In genomic region chr17:82320956-82321927, GRCh38 we compare ENCODE assay signal across 1 cellular context.
TF ChIP-seq lines count a peak whose summit lies in the region.

No MANE protein-coding gene starts in this region.

TF ChIP-seq in HepG2, 621 proteins besides CTCF, POLR2A, EP300 and RAD21 (continued from another document and continues in another):
- TF ChIP-seq SIX1 (CRISPR knock-in tag; IDR thresholded peaks at IDR 0.05; ENCODE audit: borderline replicate concordance) (no peak), U2AF1 (optimal IDR thresholded peaks at IDR 0.05; ENCODE audit: low read depth, low read length) (no peak), SP1 (IDR thresholded peaks at IDR 0.05) (no peak), SP1 (CRISPR knock-in tag; IDR thresholded peaks at IDR 0.05) (no peak), ZNF530 (CRISPR knock-in tag; IDR thresholded peaks at IDR 0.05; ENCODE audit: low read depth) (no peak), LRRFIP1 (CRISPR knock-in tag; conservative IDR thresholded peaks at IDR 0.05) (no peak), HDAC2 (CRISPR knock-in tag; IDR thresholded peaks at IDR 0.05) (peak; percentile 32; the same call in 1 of the 2 replicates), ZNF770 (CRISPR knock-in tag; IDR thresholded peaks at IDR 0.05) (0 out of 2 replicates have a peak, but pooled peaks have one; percentile 29), NPAS2 (CRISPR knock-in tag; IDR thresholded peaks at IDR 0.05; ENCODE audit: borderline replicate concordance) (no peak), KMT2B (CRISPR knock-in tag; IDR thresholded peaks at IDR 0.05) (no peak), MXD4 (CRISPR knock-in tag; IDR thresholded peaks at IDR 0.05) (peak; percentile 36; the same call in 1 of the 2 replicates), TARDBP (CRISPR knock-in tag; IDR thresholded peaks at IDR 0.05) (no peak; the same call in 1 of the 2 replicates), RXRB (CRISPR knock-in tag; IDR thresholded peaks at IDR 0.05; ENCODE audit: borderline replicate concordance) (no peak), ZNF788 (CRISPR knock-in tag; IDR thresholded peaks at IDR 0.05; ENCODE audit: borderline replicate concordance) (peak; percentile 29; the same call in 1 of the 2 replicates), SAFB2 (CRISPR knock-in tag; IDR thresholded peaks at IDR 0.05; ENCODE audit: borderline replicate concordance, low read depth) (0 out of 2 replicates have a peak, but pooled peaks have one; percentile 47), HNRNPH1 (optimal IDR thresholded peaks at IDR 0.05; ENCODE audit: low read depth, low read length) (peak; percentile 8), ZSCAN25 (CRISPR knock-in tag; IDR thresholded peaks at IDR 0.05) (no peak; the same call in 1 of the 2 replicates), ARNTL (CRISPR knock-in tag; IDR thresholded peaks at IDR 0.05) (peak; percentile 59), UBTF (CRISPR knock-in tag; IDR thresholded peaks at IDR 0.05) (peak; percentile 27; the same call in 1 of the 2 replicates), SMAD3 (CRISPR knock-in tag; IDR thresholded peaks at IDR 0.05) (no peak), ZBTB38 (CRISPR knock-in tag; IDR thresholded peaks at IDR 0.05) (peak; percentile 67), SCMH1 (CRISPR knock-in tag; IDR thresholded peaks at IDR 0.05; ENCODE audit: borderline replicate concordance) (no peak), POGK (CRISPR knock-in tag; conservative IDR thresholded peaks at IDR 0.05) (no peak; the same call in 1 of the 2 replicates), CC2D1A (CRISPR knock-in tag; IDR thresholded peaks at IDR 0.05) (no peak), HMG20A (CRISPR knock-in tag; IDR thresholded peaks at IDR 0.05; ENCODE audit: borderline replicate concordance) (no peak), PRDM4 (CRISPR knock-in tag; IDR thresholded peaks at IDR 0.05; ENCODE audit: borderline replicate concordance) (no peak), MLLT10 (CRISPR knock-in tag; IDR thresholded peaks at IDR 0.05) (no peak), ZKSCAN5 (CRISPR knock-in tag; IDR thresholded peaks at IDR 0.05) (no peak), ZNF766 (CRISPR knock-in tag; IDR thresholded peaks at IDR 0.05; ENCODE audit: borderline replicate concordance) (no peak), ZNF619 (CRISPR knock-in tag; IDR thresholded peaks at IDR 0.05) (no peak), ZNF10 (CRISPR knock-in tag; IDR thresholded peaks at IDR 0.05; ENCODE audit: borderline replicate concordance, low read depth) (no peak), ZNF446 (CRISPR knock-in tag; IDR thresholded peaks at IDR 0.05) (no peak; the same call in 1 of the 2 replicates), ZNF740 (CRISPR knock-in tag; IDR thresholded peaks at IDR 0.05) (no peak), CBX5 (CRISPR knock-in tag; IDR thresholded peaks at IDR 0.05; ENCODE audit: borderline replicate concordance) (no peak), ZNF496 (CRISPR knock-in tag; IDR thresholded peaks at IDR 0.05; ENCODE audit: insufficient replicate concordance) (no peak)
- TF ChIP-seq, protein P1, sequence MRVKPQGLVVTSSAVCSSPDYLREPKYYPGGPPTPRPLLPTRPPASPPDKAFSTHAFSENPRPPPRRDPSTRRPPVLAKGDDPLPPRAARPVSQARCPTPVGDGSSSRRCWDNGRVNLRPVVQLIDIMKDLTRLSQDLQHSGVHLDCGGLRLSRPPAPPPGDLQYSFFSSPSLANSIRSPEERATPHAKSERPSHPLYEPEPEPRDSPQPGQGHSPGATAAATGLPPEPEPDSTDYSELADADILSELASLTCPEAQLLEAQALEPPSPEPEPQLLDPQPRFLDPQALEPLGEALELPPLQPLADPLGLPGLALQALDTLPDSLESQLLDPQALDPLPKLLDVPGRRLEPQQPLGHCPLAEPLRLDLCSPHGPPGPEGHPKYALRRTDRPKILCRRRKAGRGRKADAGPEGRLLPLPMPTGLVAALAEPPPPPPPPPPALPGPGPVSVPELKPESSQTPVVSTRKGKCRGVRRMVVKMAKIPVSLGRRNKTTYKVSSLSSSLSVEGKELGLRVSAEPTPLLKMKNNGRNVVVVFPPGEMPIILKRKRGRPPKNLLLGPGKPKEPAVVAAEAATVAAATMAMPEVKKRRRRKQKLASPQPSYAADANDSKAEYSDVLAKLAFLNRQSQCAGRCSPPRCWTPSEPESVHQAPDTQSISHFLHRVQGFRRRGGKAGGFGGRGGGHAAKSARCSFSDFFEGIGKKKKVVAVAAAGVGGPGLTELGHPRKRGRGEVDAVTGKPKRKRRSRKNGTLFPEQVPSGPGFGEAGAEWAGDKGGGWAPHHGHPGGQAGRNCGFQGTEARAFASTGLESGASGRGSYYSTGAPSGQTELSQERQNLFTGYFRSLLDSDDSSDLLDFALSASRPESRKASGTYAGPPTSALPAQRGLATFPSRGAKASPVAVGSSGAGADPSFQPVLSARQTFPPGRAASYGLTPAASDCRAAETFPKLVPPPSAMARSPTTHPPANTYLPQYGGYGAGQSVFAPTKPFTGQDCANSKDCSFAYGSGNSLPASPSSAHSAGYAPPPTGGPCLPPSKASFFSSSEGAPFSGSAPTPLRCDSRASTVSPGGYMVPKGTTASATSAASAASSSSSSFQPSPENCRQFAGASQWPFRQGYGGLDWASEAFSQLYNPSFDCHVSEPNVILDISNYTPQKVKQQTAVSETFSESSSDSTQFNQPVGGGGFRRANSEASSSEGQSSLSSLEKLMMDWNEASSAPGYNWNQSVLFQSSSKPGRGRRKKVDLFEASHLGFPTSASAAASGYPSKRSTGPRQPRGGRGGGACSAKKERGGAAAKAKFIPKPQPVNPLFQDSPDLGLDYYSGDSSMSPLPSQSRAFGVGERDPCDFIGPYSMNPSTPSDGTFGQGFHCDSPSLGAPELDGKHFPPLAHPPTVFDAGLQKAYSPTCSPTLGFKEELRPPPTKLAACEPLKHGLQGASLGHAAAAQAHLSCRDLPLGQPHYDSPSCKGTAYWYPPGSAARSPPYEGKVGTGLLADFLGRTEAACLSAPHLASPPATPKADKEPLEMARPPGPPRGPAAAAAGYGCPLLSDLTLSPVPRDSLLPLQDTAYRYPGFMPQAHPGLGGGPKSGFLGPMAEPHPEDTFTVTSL (CRISPR knock-in tag; IDR thresholded peaks at IDR 0.05; ENCODE audit: borderline replicate concordance): no peak
- TF ChIP-seq, protein P2, sequence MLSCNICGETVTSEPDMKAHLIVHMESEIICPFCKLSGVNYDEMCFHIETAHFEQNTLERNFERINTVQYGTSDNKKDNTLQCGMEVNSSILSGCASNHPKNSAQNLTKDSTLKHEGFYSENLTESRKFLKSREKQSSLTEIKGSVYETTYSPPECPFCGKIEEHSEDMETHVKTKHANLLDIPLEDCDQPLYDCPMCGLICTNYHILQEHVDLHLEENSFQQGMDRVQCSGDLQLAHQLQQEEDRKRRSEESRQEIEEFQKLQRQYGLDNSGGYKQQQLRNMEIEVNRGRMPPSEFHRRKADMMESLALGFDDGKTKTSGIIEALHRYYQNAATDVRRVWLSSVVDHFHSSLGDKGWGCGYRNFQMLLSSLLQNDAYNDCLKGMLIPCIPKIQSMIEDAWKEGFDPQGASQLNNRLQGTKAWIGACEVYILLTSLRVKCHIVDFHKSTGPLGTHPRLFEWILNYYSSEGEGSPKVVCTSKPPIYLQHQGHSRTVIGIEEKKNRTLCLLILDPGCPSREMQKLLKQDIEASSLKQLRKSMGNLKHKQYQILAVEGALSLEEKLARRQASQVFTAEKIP (CRISPR knock-in tag; IDR thresholded peaks at IDR 0.05; ENCODE audit: borderline replicate concordance): no peak
- TF ChIP-seq, protein P3, sequence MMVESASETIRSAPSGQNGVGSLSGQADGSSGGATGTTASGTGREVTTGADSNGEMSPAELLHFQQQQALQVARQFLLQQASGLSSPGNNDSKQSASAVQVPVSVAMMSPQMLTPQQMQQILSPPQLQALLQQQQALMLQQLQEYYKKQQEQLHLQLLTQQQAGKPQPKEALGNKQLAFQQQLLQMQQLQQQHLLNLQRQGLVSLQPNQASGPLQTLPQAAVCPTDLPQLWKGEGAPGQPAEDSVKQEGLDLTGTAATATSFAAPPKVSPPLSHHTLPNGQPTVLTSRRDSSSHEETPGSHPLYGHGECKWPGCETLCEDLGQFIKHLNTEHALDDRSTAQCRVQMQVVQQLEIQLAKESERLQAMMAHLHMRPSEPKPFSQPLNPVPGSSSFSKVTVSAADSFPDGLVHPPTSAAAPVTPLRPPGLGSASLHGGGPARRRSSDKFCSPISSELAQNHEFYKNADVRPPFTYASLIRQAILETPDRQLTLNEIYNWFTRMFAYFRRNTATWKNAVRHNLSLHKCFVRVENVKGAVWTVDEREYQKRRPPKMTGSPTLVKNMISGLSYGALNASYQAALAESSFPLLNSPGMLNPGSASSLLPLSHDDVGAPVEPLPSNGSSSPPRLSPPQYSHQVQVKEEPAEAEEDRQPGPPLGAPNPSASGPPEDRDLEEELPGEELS (CRISPR knock-in tag; IDR thresholded peaks at IDR 0.05): no peak
